In the genomic region with DNA sequence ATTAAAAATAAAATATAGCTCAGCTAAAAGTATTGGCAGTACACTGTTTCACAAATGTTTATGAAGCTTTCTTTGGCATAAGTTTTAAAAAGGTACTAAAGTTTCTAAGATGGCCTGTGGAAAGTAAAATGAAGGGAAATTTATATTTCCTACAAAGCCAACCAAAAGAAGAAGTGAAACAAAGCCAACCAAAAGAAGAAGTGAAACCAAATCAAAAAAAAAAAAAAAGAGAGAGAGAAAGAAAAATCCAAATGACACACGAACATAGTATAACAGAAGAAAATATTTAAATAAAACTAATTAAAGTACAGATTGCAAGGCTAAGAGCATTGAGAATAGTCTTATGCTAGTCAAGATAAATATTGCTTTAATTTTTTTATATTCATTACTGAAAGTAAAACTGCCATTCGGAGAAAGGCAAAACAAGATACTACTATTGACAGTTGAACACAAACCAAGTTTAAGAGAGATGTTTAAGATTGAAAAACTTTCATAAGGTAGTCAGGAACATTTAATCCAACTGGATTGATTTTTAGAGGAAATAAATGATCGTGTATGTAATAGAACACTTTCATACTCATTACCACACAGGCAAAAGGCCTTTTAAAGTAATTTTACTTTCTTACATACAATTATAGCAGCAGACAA, we compare ENCODE assay signal across 9 cellular contexts. TPM values are rescaled to one million over a fixed set of nuclear protein-coding genes. Genes with fewer than 3 reads are reported as not detected.
DNase-seq lines count a peak whose midpoint lies in the region; ATAC-seq and TF ChIP-seq lines count a peak whose summit lies in the region.
"Had no signal": no experiment of that assay in that cellular context is flagged by ENCODE, and none has a peak within 500 bp of the region (broad histone marks: within the 10 kb centered on the region; RNA-seq: fewer than 3 reads in every experiment).

No MANE protein-coding gene starts in this region.

- H3K27ac ChIP-seq in DOHH2 (ENCODE audit: low read depth, low read length) (peak overlapping the region; percentile 69), MM.1S (ENCODE audit: low read length) (peak overlapping the region; percentile 29; the same call in 1 of the 2 replicates), mesenchymal stem cell (ENCODE audit: low read length, poor library complexity, severe bottlenecking) (no peak overlapping the region)
- H3K27ac ChIP-seq: gastrocnemius medialis had no signal

- H3K4ac ChIP-seq in mesenchymal stem cell (ENCODE audit: low read depth in 1 of 2, low read length in 2 of 2): no peak overlapping the region

- H3K9me3 ChIP-seq in DOHH2 (ENCODE audit: control insufficient read depth, insufficient read depth, low read length) (peaks cover 8% of the 10 kb centered on the region; the same call in 1 of the 2 replicates), MM.1S (replicated peaks; ENCODE audit: insufficient read depth, low read length) (no peaks in the 10 kb centered on the region), HAP-1 (no peaks in the 10 kb centered on the region), mesenchymal stem cell (ENCODE audit: control insufficient read depth, low read length) (peaks cover 8% of the 10 kb centered on the region)
- H3K9me3 ChIP-seq: gastrocnemius medialis had no signal

- no CpG with 5 or more reads among the region's 3 CpGs for WGBS in mesenchymal stem cell

- no peaks in the 10 kb centered on the region for H3K27me3 ChIP-seq in DOHH2 (ENCODE audit: control insufficient read depth, low read length)
- H3K27me3 ChIP-seq in MM.1S (replicated peaks; ENCODE audit: insufficient read depth, low read length): no peaks in the 10 kb centered on the region
- no peaks in the 10 kb centered on the region for H3K27me3 ChIP-seq in HAP-1 (ENCODE audit: low read depth)
- H3K27me3 ChIP-seq in mesenchymal stem cell (ENCODE audit: control insufficient read depth in 1 of 2, insufficient read depth in 1 of 2, low read length in 2 of 2): no peaks in the 10 kb centered on the region
- H3K27me3 ChIP-seq: gastrocnemius medialis had no signal

- H3K9me2 ChIP-seq in DOHH2 (replicated peaks; ENCODE audit: control insufficient read depth, low read length) (no peaks in the 10 kb centered on the region), MM.1S (replicated peaks; ENCODE audit: insufficient read depth, low read length) (no peaks in the 10 kb centered on the region)

- TF ChIP-seq CTCF in DOHH2 (IDR thresholded peaks at IDR 0.05; ENCODE audit: low read depth, low read length, poor library complexity, severe bottlenecking) (no peak), MM.1S (IDR thresholded peaks at IDR 0.05; ENCODE audit: low read length) (no peak)

- in situ Hi-C loops in HAP-1 (cut with MboI; ENCODE audit: low sequenced_read_pairs): no loop called here

- H2BK5ac ChIP-seq in mesenchymal stem cell (ENCODE audit: low read depth, low read length, poor library complexity, severe bottlenecking): no peak overlapping the region

- H3K14ac ChIP-seq in mesenchymal stem cell (ENCODE audit: low read length in 2 of 2): no peak overlapping the region

- no peaks in the 10 kb centered on the region for H4K20me1 ChIP-seq in DOHH2 (ENCODE audit: control insufficient read depth, insufficient read depth, low read depth, low read length)
- H4K20me1 ChIP-seq in MM.1S (ENCODE audit: insufficient read depth, low read length): no peaks in the 10 kb centered on the region

- H2AFZ ChIP-seq in MM.1S (ENCODE audit: low read length) (no peak overlapping the region), mesenchymal stem cell (ENCODE audit: low read depth, low read length) (no peak overlapping the region)

- H3K4me3 ChIP-seq in DOHH2 (ENCODE audit: low read length): peak overlapping the region; percentile 50
- peak overlapping the region; percentile 29; the same call in 1 of the 2 replicates for H3K4me3 ChIP-seq in MM.1S (ENCODE audit: low read length)
- H3K4me3 ChIP-seq in HAP-1: no peak overlapping the region
- H3K4me3 ChIP-seq in mesenchymal stem cell (ENCODE audit: insufficient read depth in 1 of 2, low read depth in 1 of 2, low read length in 2 of 2): no peak overlapping the region
- H3K4me3 ChIP-seq: gastrocnemius medialis had no signal

- H4K8ac ChIP-seq in mesenchymal stem cell (ENCODE audit: low read length): no peak overlapping the region

- peaks cover 2% of the 10 kb centered on the region; the same call in 1 of the 2 replicates for H3F3A ChIP-seq in DOHH2 (ENCODE audit: control insufficient read depth, insufficient read depth)
- 0 out of 2 replicates have a peak, but pooled peaks cover 4% of the 10 kb centered on the region for H3F3A ChIP-seq in MM.1S (ENCODE audit: insufficient read depth, low read length)

- no peak overlapping the region for H2BK120ac ChIP-seq in mesenchymal stem cell (ENCODE audit: low read depth, low read length)

- DNase-seq in MM.1S (peak; percentile 60), LoVo (ENCODE audit: low spot score) (no peak), HAP-1 (ENCODE audit: low spot score in 2 of 2) (no peak), mesenchymal stem cell (no peak), ecto neural progenitor cell (ENCODE audit: low spot score) (no peak)
- DNase-seq: gastrocnemius medialis had no signal

- H3K4me1 ChIP-seq in DOHH2 (ENCODE audit: control insufficient read depth, low read length) (peaks cover 36% of the 10 kb centered on the region), MM.1S (ENCODE audit: low read length) (peaks cover 6% of the 10 kb centered on the region; the same call in 1 of the 2 replicates), HAP-1 (no peaks in the 10 kb centered on the region), mesenchymal stem cell (ENCODE audit: control insufficient read depth, insufficient read depth, low read depth, low read length) (no peaks in the 10 kb centered on the region)
- H3K4me1 ChIP-seq: gastrocnemius medialis had no signal

- peaks cover 12% of the 10 kb centered on the region; the same call in 1 of the 2 replicates for H3K36me3 ChIP-seq in DOHH2 (ENCODE audit: control insufficient read depth, low read length)
- no peaks in the 10 kb centered on the region for H3K36me3 ChIP-seq in MM.1S (replicated peaks; ENCODE audit: insufficient read depth, low read length)
- no peaks in the 10 kb centered on the region for H3K36me3 ChIP-seq in HAP-1 (replicated peaks)
- no peaks in the 10 kb centered on the region for H3K36me3 ChIP-seq in mesenchymal stem cell (ENCODE audit: control insufficient read depth in 1 of 2, insufficient read depth in 2 of 2, low read depth in 1 of 2, low read length in 2 of 2)
- H3K36me3 ChIP-seq: gastrocnemius medialis had no signal

- no peak overlapping the region for H2BK12ac ChIP-seq in mesenchymal stem cell (ENCODE audit: low read length in 2 of 2)

- H3K18ac ChIP-seq in mesenchymal stem cell (ENCODE audit: low read depth in 1 of 2, low read length in 2 of 2): no peak overlapping the region

- H3K79me1 ChIP-seq in mesenchymal stem cell (replicated peaks; ENCODE audit: low read length, poor library complexity, severe bottlenecking): no peaks in the 10 kb centered on the region

- H3K23ac ChIP-seq in mesenchymal stem cell (ENCODE audit: low read length in 2 of 2): no peak overlapping the region

- H3K4me2 ChIP-seq in DOHH2 (ENCODE audit: low read length): peak overlapping the region; percentile 59
- H3K4me2 ChIP-seq in MM.1S (ENCODE audit: low read depth, low read length): peak overlapping the region; percentile 37
- H3K4me2 ChIP-seq in mesenchymal stem cell (ENCODE audit: low read length, poor library complexity, severe bottlenecking): no peak overlapping the region

- ATAC-seq in GM19351 (IDR thresholded peaks at IDR 0.05; ENCODE audit: unreplicated experiment): peak; percentile 92
- peak; percentile 91 for ATAC-seq in HG02885 (IDR thresholded peaks at IDR 0.05; ENCODE audit: poor library complexity, unreplicated experiment)
- ATAC-seq: gastrocnemius medialis had no signal

- H2BK15ac ChIP-seq in mesenchymal stem cell (ENCODE audit: low read depth, poor library complexity, severe bottlenecking): no peak overlapping the region

- no peak overlapping the region for H4K91ac ChIP-seq in mesenchymal stem cell (ENCODE audit: low read length)

- H3K9ac ChIP-seq in MM.1S (ENCODE audit: low read length): no peak overlapping the region; the same call in 1 of the 2 replicates
- H3K9ac ChIP-seq in mesenchymal stem cell (ENCODE audit: low read length): no peak overlapping the region

- H3K79me2 ChIP-seq in DOHH2 (ENCODE audit: control insufficient read depth, low read length) (no peaks in the 10 kb centered on the region), MM.1S (ENCODE audit: low read length) (no peaks in the 10 kb centered on the region)

- no peak overlapping the region for H2AK5ac ChIP-seq in mesenchymal stem cell (ENCODE audit: low read length, severe bottlenecking)

RNA-seq across cellular contexts. Expression of a gene that starts 12.8 kb away (rescaled TPM):
- polyA plus RNA-seq in mesenchymal stem cell (2013, experiment 1 of 2): not detected
- 0.01 TPM for polyA plus RNA-seq in mesenchymal stem cell (2013, experiment 2 of 2)

Comparison
In these comparisons a context has a peak if more than half of its experiments do, and no peak if none do; other contexts are left out.
1. H3K4me3 ChIP-seq: peak in DOHH2 (single experiment) and MM.1S (single experiment); none in HAP-1 (single experiment) and mesenchymal stem cell (0 of 2).